ENCODE assay signal across 27 cellular contexts in the genomic region with DNA sequence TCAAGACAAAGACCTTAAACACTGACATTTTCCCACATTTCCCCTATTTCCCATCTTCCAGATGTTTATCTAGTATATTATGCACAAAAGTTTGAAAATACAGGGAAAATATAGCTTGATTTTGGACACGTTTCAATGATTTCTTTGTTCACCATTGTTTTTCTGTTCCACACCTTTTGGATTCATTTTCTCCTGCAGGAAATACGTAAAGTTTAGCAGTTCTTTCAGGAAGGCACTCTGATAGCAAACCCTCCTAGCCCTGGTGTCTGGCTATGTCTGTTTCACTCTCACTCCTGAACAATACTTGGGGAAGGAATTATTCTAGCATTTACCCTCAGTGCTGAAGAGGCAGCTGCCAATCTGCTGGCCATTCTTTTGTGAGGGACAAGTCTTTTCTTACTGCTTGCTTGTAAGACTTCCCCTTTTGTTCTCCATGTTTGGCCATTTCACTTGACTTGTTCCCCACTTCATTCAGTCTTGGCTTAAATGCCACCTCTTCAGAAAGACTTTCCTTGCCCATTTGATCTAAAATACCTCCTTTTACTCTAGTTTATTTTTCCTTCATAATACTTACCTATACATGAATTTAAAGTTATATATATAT.
"Had no signal": no experiment of that assay in that cellular context is flagged by ENCODE, and none has a peak within 500 bp of the region (broad histone marks: within the 10 kb centered on the region; RNA-seq: fewer than 3 reads in every experiment).

No MANE protein-coding gene starts in this region.

- H3K27me3 ChIP-seq: esophagus muscularis mucosa, foreskin keratinocyte, gastroesophageal sphincter, heart left ventricle, hepatocyte, neutrophil, pancreas, sigmoid colon, testis, tibial artery had no signal

- H3K36me3 ChIP-seq: esophagus muscularis mucosa, gastroesophageal sphincter, heart left ventricle, neutrophil, pancreas, sigmoid colon, tibial artery had no signal

- H3K4me1 ChIP-seq: esophagus muscularis mucosa, gastroesophageal sphincter, heart left ventricle, pancreas, sigmoid colon, testis had no signal

- H3K4me3 Mint-ChIP-seq: mesothelial cell of epicardium; naive B cell; natural killer cell treated with Interleukin-12 subunit alpha and Interleukin-12 subunit beta and Interleukin-15 and Interleukin-18, amount 100 ng/mL, for 72 hours; stimulated activated memory B cell treated with anti-CD40 and anti-IgM and Interleukin-4, amounts not matched to agents 10 μg/mL and 1 μg/mL and 100 μg/mL, for 72 hours; type B pancreatic cell had no signal

- H3K79me2 ChIP-seq: hepatocyte had no signal

- H3K9me3 ChIP-seq: mucosa of descending colon, neutrophil, pancreas, testis, tibial artery had no signal

- H3K4me3 ChIP-seq: esophagus muscularis mucosa, gastroesophageal sphincter, heart left ventricle, hepatocyte, lung, mucosa of descending colon, pancreas, sigmoid colon, testis, tibial artery had no signal

- DNase-seq: foreskin keratinocyte; heart left ventricle; kidney; mesenchymal stem cell; mucosa of descending colon; naive B cell; pancreas; right cardiac atrium; sigmoid colon; stimulated activated CD4-positive, alpha-beta T cell treated with anti-CD3 and anti-CD28 coated beads, Interleukin-2, amount 100 ng/mL, for 24 hours; stimulated activated CD4-positive, alpha-beta T cell treated with anti-CD3 and anti-CD28 coated beads, Interleukin-4, amount 100 ng/mL, for 24 hours; stimulated activated naive CD8-positive, alpha-beta T cell treated with anti-CD3 and anti-CD28 coated beads, Interleukin-15, Interleukin-2, amounts not matched to agents 100 U/mL and 50 U/mL, for 24 hours; substantia nigra; testis; tibial artery had no signal

- ATAC-seq: foreskin keratinocyte; gastroesophageal sphincter; left lobe of liver; mucosa of descending colon; natural killer cell treated with Interleukin-12 subunit alpha and Interleukin-12 subunit beta and Interleukin-15 and Interleukin-18, amount 100 ng/mL, for 72 hours; pancreas; right cardiac atrium; stimulated activated memory B cell treated with anti-CD40 and anti-IgM and Interleukin-4, amounts not matched to agents 10 μg/mL and 1 μg/mL and 100 μg/mL, for 72 hours; stimulated activated naive CD8-positive, alpha-beta T cell treated with anti-CD3 and anti-CD28 coated beads, Interleukin-15, Interleukin-2, amounts not matched to agents 100 U/mL and 50 U/mL, for 24 hours had no signal

- FAIRE-seq: colon, kidney, pancreas had no signal

- H3K36me3 Mint-ChIP-seq: mesothelial cell of epicardium; naive B cell; natural killer cell treated with Interleukin-12 subunit alpha and Interleukin-12 subunit beta and Interleukin-15 and Interleukin-18, amount 100 ng/mL, for 72 hours; stimulated activated memory B cell treated with anti-CD40 and anti-IgM and Interleukin-4, amounts not matched to agents 10 μg/mL and 1 μg/mL and 100 μg/mL, for 72 hours; type B pancreatic cell had no signal

- H3K27me3 Mint-ChIP-seq: progenitor cell of endocrine pancreas; stimulated activated memory B cell treated with anti-CD40 and anti-IgM and Interleukin-4, amounts not matched to agents 10 μg/mL and 1 μg/mL and 100 μg/mL, for 72 hours; type B pancreatic cell had no signal

- H3K27ac ChIP-seq: esophagus muscularis mucosa, foreskin keratinocyte, gastroesophageal sphincter, hepatocyte, neutrophil, pancreas, sigmoid colon, testis, tibial artery had no signal

- H2AFZ ChIP-seq: hepatocyte had no signal

- H3K4me1 Mint-ChIP-seq: mesothelial cell of epicardium; naive B cell; stimulated activated memory B cell treated with anti-CD40 and anti-IgM and Interleukin-4, amounts not matched to agents 10 μg/mL and 1 μg/mL and 100 μg/mL, for 72 hours had no signal

- H3K4me2 ChIP-seq: hepatocyte had no signal

- H3K9me3 Mint-ChIP-seq: natural killer cell treated with Interleukin-12 subunit alpha and Interleukin-12 subunit beta and Interleukin-15 and Interleukin-18, amount 100 ng/mL, for 72 hours; stimulated activated memory B cell treated with anti-CD40 and anti-IgM and Interleukin-4, amounts not matched to agents 10 μg/mL and 1 μg/mL and 100 μg/mL, for 72 hours had no signal

- H3K27ac Mint-ChIP-seq: mesothelial cell of epicardium; naive B cell; natural killer cell treated with Interleukin-12 subunit alpha and Interleukin-12 subunit beta and Interleukin-15 and Interleukin-18, amount 100 ng/mL, for 72 hours; progenitor cell of endocrine pancreas; stimulated activated memory B cell treated with anti-CD40 and anti-IgM and Interleukin-4, amounts not matched to agents 10 μg/mL and 1 μg/mL and 100 μg/mL, for 72 hours; type B pancreatic cell had no signal
